In genomic region chr6:48614326-48614725, GRCh38 we compare ENCODE assay signal across 27 cellular contexts.
DNase-seq lines count a peak whose midpoint lies in the region; FAIRE-seq and TF ChIP-seq lines count a peak whose summit lies in the region.
"Had no signal": no experiment of that assay in that cellular context is flagged by ENCODE, and none has a peak within 500 bp of the region (broad histone marks: within the 10 kb centered on the region; RNA-seq: fewer than 3 reads in every experiment).

No MANE protein-coding gene starts in this region.

- 89 to 100% methylated on average over 1 to 5 of the region's 5 CpGs for WGBS in endodermal cell (ENCODE audit: insufficient coverage in 1 of 2, insufficient read length in 1 of 2), 2 experiments
- 93% methylated on average over 5 of the region's 5 CpGs for WGBS in sigmoid colon, 2 donors

- H3K27me3 ChIP-seq in endodermal cell (ENCODE audit: control insufficient read depth, insufficient read depth, low read length, poor library complexity, severe bottlenecking): no peaks in the 10 kb centered on the region
- no peaks in the 10 kb centered on the region for H3K27me3 ChIP-seq in MG63
- H3K27me3 ChIP-seq in sigmoid colon: no peaks in the 10 kb centered on the region
- H3K27me3 ChIP-seq: BE2C, BLaER1 had no signal

- H3K27ac ChIP-seq in endodermal cell (ENCODE audit: low read depth, low read length) (no peak overlapping the region), sigmoid colon (no peak overlapping the region)
- H3K27ac ChIP-seq: BLaER1 had no signal

- CTCF ChIA-PET in Calu3 (lab: Charles Lee): no interaction called here

- H3K9ac ChIP-seq in endodermal cell (ENCODE audit: extremely low read depth, low read length, poor library complexity, severe bottlenecking): no peak overlapping the region
- H3K9ac ChIP-seq: BLaER1 had no signal

- FAIRE-seq in H54 (lab: Jason Lieb, UNC): peak; percentile 89
- FAIRE-seq: A204.1, GM12878, GM12892, GM18507 had no signal

- H3K27ac Mint-ChIP-seq in endodermal cell: peak overlapping the region; percentile 29
- H3K27ac Mint-ChIP-seq in nephron: peak overlapping the region in 2 of 3 experiments; percentile 1 to 42
- no peak overlapping the region for H3K27ac Mint-ChIP-seq in Calu3 (ENCODE audit: unreplicated experiment)
- H3K27ac Mint-ChIP-seq: CD14-positive monocyte had no signal

- BruUV-seq in Calu3 (replicated peaks; lab: Mats Ljungman, UMichigan): no TSS peak

- H3K9me3 ChIP-seq in endodermal cell (ENCODE audit: control insufficient read depth, low read length) (peaks cover 16% of the 10 kb centered on the region), MG63 (peaks cover 8% of the 10 kb centered on the region), sigmoid colon (no peaks in the 10 kb centered on the region)
- H3K9me3 ChIP-seq: BE2C, BLaER1, Caco-2 had no signal

- TF ChIP-seq EP300 in sigmoid colon (IDR thresholded peaks at IDR 0.05): no peak

- no peak for DNase-seq in H54 (ENCODE audit: insufficient read length, low spot score)
- DNase-seq in endodermal cell: no peak
- DNase-seq in MG63: no peak
- DNase-seq in sigmoid colon: no peak
- DNase-seq in NCI-H1417 treated with DMSO at 0.1 percent for 48 hours (lab: John Stamatoyannopoulos, UW): no peak
- no peak for DNase-seq in Calu3
- DNase-seq: 8988T; ACHN; BE2C; C1 segment of cervical spinal cord; Caco-2; CD4-positive, alpha-beta memory T cell; CD4-positive, CD25-positive, alpha-beta regulatory T cell; CD8-positive, alpha-beta memory T cell; DMS 273 treated with DMSO at 0.1 percent for 48 hours; DMS153; DMS53; DMS79; DND-41; GDM1 had no signal

- H3K4me3 Mint-ChIP-seq in endodermal cell: no peak overlapping the region
- H3K4me3 Mint-ChIP-seq in nephron: no peak overlapping the region
- no peak overlapping the region for H3K4me3 Mint-ChIP-seq in Calu3 (ENCODE audit: low read depth, unreplicated experiment)
- H3K4me3 Mint-ChIP-seq: CD14-positive monocyte; CD4-positive, alpha-beta memory T cell; CD4-positive, CD25-positive, alpha-beta regulatory T cell; CD8-positive, alpha-beta memory T cell had no signal

- H3K36me3 Mint-ChIP-seq in endodermal cell (ENCODE audit: low read depth): no peaks in the 10 kb centered on the region
- H3K36me3 Mint-ChIP-seq in nephron (ENCODE audit: low read depth): no peaks in the 10 kb centered on the region
- no peaks in the 10 kb centered on the region for H3K36me3 Mint-ChIP-seq in Calu3 (ENCODE audit: insufficient read depth, unreplicated experiment)
- H3K36me3 Mint-ChIP-seq: CD14-positive monocyte; CD4-positive, alpha-beta memory T cell; CD4-positive, CD25-positive, alpha-beta regulatory T cell; CD8-positive, alpha-beta memory T cell had no signal

- intact Hi-C loops in sigmoid colon (cut with DNase I): no loop called here
- intact Hi-C loops in Calu3 (cut with micrococcal nuclease; ENCODE audit: unreplicated experiment): no loop called here

- H3K27me3 Mint-ChIP-seq in endodermal cell (ENCODE audit: insufficient read depth) (no peaks in the 10 kb centered on the region), nephron (ENCODE audit: low read depth) (no peaks in the 10 kb centered on the region), Calu3 (ENCODE audit: unreplicated experiment) (no peaks in the 10 kb centered on the region)
- H3K27me3 Mint-ChIP-seq: CD4-positive, alpha-beta memory T cell; CD4-positive, CD25-positive, alpha-beta regulatory T cell; CD8-positive, alpha-beta memory T cell had no signal

- TF ChIP-seq POLR2A in H54 (IDR thresholded peaks at IDR 0.05; ENCODE audit: low read depth, low read length) (no peak), sigmoid colon (IDR thresholded peaks at IDR 0.05) (no peak)

- H3K36me3 ChIP-seq in endodermal cell (ENCODE audit: control insufficient read depth, insufficient read depth, low read length) (no peaks in the 10 kb centered on the region), MG63 (no peaks in the 10 kb centered on the region), sigmoid colon (no peaks in the 10 kb centered on the region)
- H3K36me3 ChIP-seq: BE2C, BLaER1 had no signal

- TF ChIP-seq CTCF in endodermal cell (conservative IDR thresholded peaks at IDR 0.05) (no peak), nephron (IDR thresholded peaks at IDR 0.05; ENCODE audit: unreplicated experiment in 3 of 3) (no peak), sigmoid colon (IDR thresholded peaks at IDR 0.05) (no peak), Calu3 (IDR thresholded peaks at IDR 0.05; ENCODE audit: unreplicated experiment) (no peak)

- H3K4me3 ChIP-seq in endodermal cell (ENCODE audit: low read length) (no peak overlapping the region), MG63 (no peak overlapping the region), sigmoid colon (no peak overlapping the region)
- H3K4me3 ChIP-seq: BLaER1, GM12878 had no signal

- H3K9me3 Mint-ChIP-seq in endodermal cell: peaks cover 20% of the 10 kb centered on the region
- peaks cover 7% of the 10 kb centered on the region for H3K9me3 Mint-ChIP-seq in nephron
- peaks cover 5% of the 10 kb centered on the region for H3K9me3 Mint-ChIP-seq in Calu3 (ENCODE audit: low read depth, unreplicated experiment)

- peaks cover 10% of the 10 kb centered on the region for H3K4me1 Mint-ChIP-seq in endodermal cell
- H3K4me1 Mint-ChIP-seq in nephron: peaks cover 14% of the 10 kb centered on the region
- H3K4me1 Mint-ChIP-seq in Calu3 (ENCODE audit: low read depth, unreplicated experiment): no peaks in the 10 kb centered on the region
- H3K4me1 Mint-ChIP-seq: CD14-positive monocyte; CD4-positive, CD25-positive, alpha-beta regulatory T cell; CD8-positive, alpha-beta memory T cell had no signal

- H3K4me1 ChIP-seq in endodermal cell (ENCODE audit: control insufficient read depth, insufficient read depth, low read length) (no peaks in the 10 kb centered on the region), sigmoid colon (no peaks in the 10 kb centered on the region)
- H3K4me1 ChIP-seq: BE2C, BLaER1, Caco-2 had no signal
